1 cellular context compared by ENCODE assay signal in the genomic region with DNA sequence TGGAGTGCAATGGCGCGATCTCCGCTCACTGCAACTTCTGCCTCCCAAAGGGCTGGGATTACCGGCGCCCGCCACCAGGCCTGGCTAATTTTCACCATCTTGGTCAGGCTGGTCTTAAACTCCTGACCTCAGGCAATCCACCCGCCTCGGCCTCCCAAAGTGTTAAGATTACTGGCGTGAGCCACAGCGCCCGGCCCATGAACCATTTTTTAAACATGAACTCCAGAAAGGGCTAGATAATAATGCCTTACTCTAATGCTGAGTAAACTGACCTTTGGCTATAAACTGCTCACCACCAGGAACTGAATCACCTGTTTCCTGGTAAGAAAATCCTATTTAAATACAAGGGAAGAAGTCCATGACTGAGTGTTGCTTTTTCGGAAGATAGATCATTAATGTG.
TF ChIP-seq lines count a peak whose summit lies in the region.

No MANE protein-coding gene starts in this region.

TF ChIP-seq in GM23338, 12 proteins besides CTCF, POLR2A, EP300 and RAD21:
- TF ChIP-seq ZNF114 (CRISPR knock-in tag; IDR thresholded peaks at IDR 0.05) (no peak), JUNB (IDR thresholded peaks at IDR 0.05; ENCODE audit: unreplicated experiment) (no peak), EZH2 (IDR thresholded peaks at IDR 0.05; ENCODE audit: low read depth, unreplicated experiment) (no peak), POLR2AphosphoS5 (IDR thresholded peaks at IDR 0.05; ENCODE audit: low read depth) (no peak), ZNF331 (CRISPR knock-in tag; IDR thresholded peaks at IDR 0.05; ENCODE audit: low read depth) (no peak), NANOG (IDR thresholded peaks at IDR 0.05; ENCODE audit: borderline replicate concordance) (no peak), CREB1 (CRISPR knock-in tag; IDR thresholded peaks at IDR 0.05; ENCODE audit: low read depth) (no peak), EZH2phosphoT487 (IDR thresholded peaks at IDR 0.05; ENCODE audit: unreplicated experiment) (no peak), STAT1 (IDR thresholded peaks at IDR 0.05; ENCODE audit: unreplicated experiment) (no peak)
- TF ChIP-seq, protein P1, sequence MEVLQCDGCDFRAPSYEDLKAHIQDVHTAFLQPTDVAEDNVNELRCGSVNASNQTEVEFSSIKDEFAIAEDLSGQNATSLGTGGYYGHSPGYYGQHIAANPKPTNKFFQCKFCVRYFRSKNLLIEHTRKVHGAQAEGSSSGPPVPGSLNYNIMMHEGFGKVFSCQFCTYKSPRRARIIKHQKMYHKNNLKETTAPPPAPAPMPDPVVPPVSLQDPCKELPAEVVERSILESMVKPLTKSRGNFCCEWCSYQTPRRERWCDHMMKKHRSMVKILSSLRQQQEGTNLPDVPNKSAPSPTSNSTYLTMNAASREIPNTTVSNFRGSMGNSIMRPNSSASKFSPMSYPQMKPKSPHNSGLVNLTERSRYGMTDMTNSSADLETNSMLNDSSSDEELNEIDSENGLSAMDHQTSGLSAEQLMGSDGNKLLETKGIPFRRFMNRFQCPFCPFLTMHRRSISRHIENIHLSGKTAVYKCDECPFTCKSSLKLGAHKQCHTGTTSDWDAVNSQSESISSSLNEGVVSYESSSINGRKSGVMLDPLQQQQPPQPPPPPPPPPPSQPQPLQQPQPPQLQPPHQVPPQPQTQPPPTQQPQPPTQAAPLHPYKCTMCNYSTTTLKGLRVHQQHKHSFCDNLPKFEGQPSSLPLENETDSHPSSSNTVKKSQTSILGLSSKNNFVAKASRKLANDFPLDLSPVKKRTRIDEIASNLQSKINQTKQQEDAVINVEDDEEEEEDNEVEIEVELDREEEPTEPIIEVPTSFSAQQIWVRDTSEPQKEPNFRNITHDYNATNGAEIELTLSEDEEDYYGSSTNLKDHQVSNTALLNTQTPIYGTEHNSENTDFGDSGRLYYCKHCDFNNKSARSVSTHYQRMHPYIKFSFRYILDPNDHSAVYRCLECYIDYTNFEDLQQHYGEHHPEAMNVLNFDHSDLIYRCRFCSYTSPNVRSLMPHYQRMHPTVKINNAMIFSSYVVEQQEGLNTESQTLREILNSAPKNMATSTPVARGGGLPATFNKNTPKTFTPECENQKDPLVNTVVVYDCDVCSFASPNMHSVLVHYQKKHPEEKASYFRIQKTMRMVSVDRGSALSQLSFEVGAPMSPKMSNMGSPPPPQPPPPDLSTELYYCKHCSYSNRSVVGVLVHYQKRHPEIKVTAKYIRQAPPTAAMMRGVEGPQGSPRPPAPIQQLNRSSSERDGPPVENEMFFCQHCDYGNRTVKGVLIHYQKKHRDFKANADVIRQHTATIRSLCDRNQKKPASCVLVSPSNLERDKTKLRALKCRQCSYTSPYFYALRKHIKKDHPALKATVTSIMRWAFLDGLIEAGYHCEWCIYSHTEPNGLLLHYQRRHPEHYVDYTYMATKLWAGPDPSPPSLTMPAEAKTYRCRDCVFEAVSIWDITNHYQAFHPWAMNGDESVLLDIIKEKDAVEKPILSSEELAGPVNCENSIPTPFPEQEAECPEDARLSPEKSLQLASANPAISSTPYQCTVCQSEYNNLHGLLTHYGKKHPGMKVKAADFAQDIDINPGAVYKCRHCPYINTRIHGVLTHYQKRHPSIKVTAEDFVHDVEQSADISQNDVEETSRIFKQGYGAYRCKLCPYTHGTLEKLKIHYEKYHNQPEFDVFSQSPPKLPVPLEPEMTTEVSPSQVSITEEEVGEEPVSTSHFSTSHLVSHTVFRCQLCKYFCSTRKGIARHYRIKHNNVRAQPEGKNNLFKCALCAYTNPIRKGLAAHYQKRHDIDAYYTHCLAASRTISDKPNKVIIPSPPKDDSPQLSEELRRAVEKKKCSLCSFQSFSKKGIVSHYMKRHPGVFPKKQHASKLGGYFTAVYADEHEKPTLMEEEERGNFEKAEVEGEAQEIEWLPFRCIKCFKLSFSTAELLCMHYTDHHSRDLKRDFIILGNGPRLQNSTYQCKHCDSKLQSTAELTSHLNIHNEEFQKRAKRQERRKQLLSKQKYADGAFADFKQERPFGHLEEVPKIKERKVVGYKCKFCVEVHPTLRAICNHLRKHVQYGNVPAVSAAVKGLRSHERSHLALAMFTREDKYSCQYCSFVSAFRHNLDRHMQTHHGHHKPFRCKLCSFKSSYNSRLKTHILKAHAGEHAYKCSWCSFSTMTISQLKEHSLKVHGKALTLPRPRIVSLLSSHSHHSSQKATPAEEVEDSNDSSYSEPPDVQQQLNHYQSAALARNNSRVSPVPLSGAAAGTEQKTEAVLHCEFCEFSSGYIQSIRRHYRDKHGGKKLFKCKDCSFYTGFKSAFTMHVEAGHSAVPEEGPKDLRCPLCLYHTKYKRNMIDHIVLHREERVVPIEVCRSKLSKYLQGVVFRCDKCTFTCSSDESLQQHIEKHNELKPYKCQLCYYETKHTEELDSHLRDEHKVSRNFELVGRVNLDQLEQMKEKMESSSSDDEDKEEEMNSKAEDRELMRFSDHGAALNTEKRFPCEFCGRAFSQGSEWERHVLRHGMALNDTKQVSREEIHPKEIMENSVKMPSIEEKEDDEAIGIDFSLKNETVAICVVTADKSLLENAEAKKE (CRISPR knock-in tag; IDR thresholded peaks at IDR 0.05): no peak
- TF ChIP-seq, protein P2, sequence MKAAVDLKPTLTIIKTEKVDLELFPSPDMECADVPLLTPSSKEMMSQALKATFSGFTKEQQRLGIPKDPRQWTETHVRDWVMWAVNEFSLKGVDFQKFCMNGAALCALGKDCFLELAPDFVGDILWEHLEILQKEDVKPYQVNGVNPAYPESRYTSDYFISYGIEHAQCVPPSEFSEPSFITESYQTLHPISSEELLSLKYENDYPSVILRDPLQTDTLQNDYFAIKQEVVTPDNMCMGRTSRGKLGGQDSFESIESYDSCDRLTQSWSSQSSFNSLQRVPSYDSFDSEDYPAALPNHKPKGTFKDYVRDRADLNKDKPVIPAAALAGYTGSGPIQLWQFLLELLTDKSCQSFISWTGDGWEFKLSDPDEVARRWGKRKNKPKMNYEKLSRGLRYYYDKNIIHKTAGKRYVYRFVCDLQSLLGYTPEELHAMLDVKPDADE (IDR thresholded peaks at IDR 0.05): no peak
- TF ChIP-seq, protein P3, sequence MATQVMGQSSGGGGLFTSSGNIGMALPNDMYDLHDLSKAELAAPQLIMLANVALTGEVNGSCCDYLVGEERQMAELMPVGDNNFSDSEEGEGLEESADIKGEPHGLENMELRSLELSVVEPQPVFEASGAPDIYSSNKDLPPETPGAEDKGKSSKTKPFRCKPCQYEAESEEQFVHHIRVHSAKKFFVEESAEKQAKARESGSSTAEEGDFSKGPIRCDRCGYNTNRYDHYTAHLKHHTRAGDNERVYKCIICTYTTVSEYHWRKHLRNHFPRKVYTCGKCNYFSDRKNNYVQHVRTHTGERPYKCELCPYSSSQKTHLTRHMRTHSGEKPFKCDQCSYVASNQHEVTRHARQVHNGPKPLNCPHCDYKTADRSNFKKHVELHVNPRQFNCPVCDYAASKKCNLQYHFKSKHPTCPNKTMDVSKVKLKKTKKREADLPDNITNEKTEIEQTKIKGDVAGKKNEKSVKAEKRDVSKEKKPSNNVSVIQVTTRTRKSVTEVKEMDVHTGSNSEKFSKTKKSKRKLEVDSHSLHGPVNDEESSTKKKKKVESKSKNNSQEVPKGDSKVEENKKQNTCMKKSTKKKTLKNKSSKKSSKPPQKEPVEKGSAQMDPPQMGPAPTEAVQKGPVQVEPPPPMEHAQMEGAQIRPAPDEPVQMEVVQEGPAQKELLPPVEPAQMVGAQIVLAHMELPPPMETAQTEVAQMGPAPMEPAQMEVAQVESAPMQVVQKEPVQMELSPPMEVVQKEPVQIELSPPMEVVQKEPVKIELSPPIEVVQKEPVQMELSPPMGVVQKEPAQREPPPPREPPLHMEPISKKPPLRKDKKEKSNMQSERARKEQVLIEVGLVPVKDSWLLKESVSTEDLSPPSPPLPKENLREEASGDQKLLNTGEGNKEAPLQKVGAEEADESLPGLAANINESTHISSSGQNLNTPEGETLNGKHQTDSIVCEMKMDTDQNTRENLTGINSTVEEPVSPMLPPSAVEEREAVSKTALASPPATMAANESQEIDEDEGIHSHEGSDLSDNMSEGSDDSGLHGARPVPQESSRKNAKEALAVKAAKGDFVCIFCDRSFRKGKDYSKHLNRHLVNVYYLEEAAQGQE (IDR thresholded peaks at IDR 0.05; ENCODE audit: unreplicated experiment): no peak
